Comparison of ENCODE assay signal across 9 cellular contexts in genomic region chr2:28868611-28869010, GRCh38. TPM values are rescaled to one million over a fixed set of nuclear protein-coding genes. Genes with fewer than 3 reads are reported as not detected.
DNase-seq lines count a peak whose midpoint lies in the region; ATAC-seq lines count a peak whose summit lies in the region.
"Had no signal": no experiment of that assay in that cellular context is flagged by ENCODE, and none has a peak within 500 bp of the region (broad histone marks: within the 10 kb centered on the region; RNA-seq: fewer than 3 reads in every experiment).

No MANE protein-coding gene starts in this region.

- intact Hi-C loops in head of caudate nucleus (cut with DNase I) = no loop called here

- no peak overlapping the region for H3K27ac ChIP-seq in iPS-18a (ENCODE audit: low read length)
- no peak overlapping the region for H3K27ac ChIP-seq in stomach smooth muscle (ENCODE audit: low read length)

- H3K36me3 ChIP-seq in iPS-18a (ENCODE audit: control insufficient read depth, low read depth, low read length) (peaks cover 11% of the 10 kb centered on the region), stomach smooth muscle (ENCODE audit: control insufficient read depth in 2 of 2, insufficient read depth in 2 of 2, low read length in 2 of 2) (peaks cover 3 to 9% of the 10 kb centered on the region in 2 donors)

- H3K4me3 ChIP-seq in iPS-18a (ENCODE audit: low read length) (peak overlapping the region; percentile 97), stomach smooth muscle (ENCODE audit: low read length in 2 of 2) (peak overlapping the region; percentile 95 to 99)

- peak overlapping the region; percentile 91 to 97 for H3K4me3 Mint-ChIP-seq in activated T-cell treated with anti-CD3 and anti-CD28 coated beads, Interleukin-2, amount 50 U/mL, for 72 hours
- H3K4me3 Mint-ChIP-seq in activated CD4-positive, alpha-beta memory T cell treated with anti-CD3 and anti-CD28 coated beads, Interleukin-2, amount 10 ng/mL, durations not matched to agents 7 days and 5 days = peak overlapping the region; percentile 50

- peak overlapping the region; percentile 50 for H3K27ac Mint-ChIP-seq in activated T-cell treated with anti-CD3 and anti-CD28 coated beads, Interleukin-2, amount 50 U/mL, for 72 hours
- no peak overlapping the region for H3K27ac Mint-ChIP-seq in activated CD4-positive, alpha-beta memory T cell treated with anti-CD3 and anti-CD28 coated beads, Interleukin-2, amount 10 ng/mL, durations not matched to agents 7 days and 5 days

- POLR2A ChIA-PET in activated CD4-positive, alpha-beta memory T cell treated with anti-CD3 and anti-CD28 coated beads, Interleukin-2, amount 10 ng/mL, durations not matched to agents 7 days and 5 days (lab: Charles Lee) = interaction anchor here (0.9 to 5.9 kb wide), 7 partner anchors 18 to 248 kb away, joined by 3 to 114 read pairs (median 12); partner anchors contain the start of gene WDR43

- H3K27me3 ChIP-seq in iPS-18a (ENCODE audit: control insufficient read depth, insufficient read depth, low read length) (peaks cover 6% of the 10 kb centered on the region), stomach smooth muscle (ENCODE audit: control insufficient read depth in 1 of 2, insufficient read depth in 2 of 2, low read length in 2 of 2) (no peaks in the 10 kb centered on the region)

- H3K4me1 Mint-ChIP-seq in activated T-cell treated with anti-CD3 and anti-CD28 coated beads, Interleukin-2, amount 50 U/mL, for 72 hours (ENCODE audit: low read depth) = peaks cover 58% of the 10 kb centered on the region
- peaks cover 42% of the 10 kb centered on the region for H3K4me1 Mint-ChIP-seq in activated CD4-positive, alpha-beta memory T cell treated with anti-CD3 and anti-CD28 coated beads, Interleukin-2, amount 10 ng/mL, durations not matched to agents 7 days and 5 days

- H3K9me3 ChIP-seq in iPS-18a (ENCODE audit: control insufficient read depth, low read depth, low read length) (no peaks in the 10 kb centered on the region), stomach smooth muscle (ENCODE audit: control insufficient read depth in 2 of 2, low read length in 2 of 2) (no peaks in the 10 kb centered on the region)

- CTCF ChIA-PET in activated CD4-positive, alpha-beta memory T cell treated with anti-CD3 and anti-CD28 coated beads, Interleukin-2, amount 10 ng/mL, durations not matched to agents 7 days and 5 days (lab: Charles Lee) = interaction anchor here (1.2 to 3.1 kb wide), 3 partner anchors 13 to 302 kb away, joined by 4 to 10 read pairs (median 8); no protein-coding TSS in a partner anchor

- no peak for DNase-seq in activated T-cell treated with anti-CD3 and anti-CD28 coated beads, Interleukin-2, amount 50 U/mL, for 72 hours
- no peak for DNase-seq in activated T-cell treated with anti-CD3 and anti-CD28 coated beads, Interleukin-2, amount 50 U/mL, for 1 hour
- DNase-seq in activated CD4-positive, alpha-beta memory T cell treated with anti-CD3 and anti-CD28 coated beads, Interleukin-2, amount 10 ng/mL, durations not matched to agents 7 days and 5 days = no peak
- DNase-seq in COLO668 (lab: John Stamatoyannopoulos, UW; ENCODE audit: unreplicated experiment) (no peak), 8988T (no peak), head of caudate nucleus (no peak)
- DNase-seq: NCI-H1092 had no signal

- H3K36me3 Mint-ChIP-seq in activated T-cell treated with anti-CD3 and anti-CD28 coated beads, Interleukin-2, amount 50 U/mL, for 72 hours (ENCODE audit: insufficient read depth in 2 of 2) = peaks cover 5 to 13% of the 10 kb centered on the region in 2 donors
- H3K36me3 Mint-ChIP-seq in activated CD4-positive, alpha-beta memory T cell treated with anti-CD3 and anti-CD28 coated beads, Interleukin-2, amount 10 ng/mL, durations not matched to agents 7 days and 5 days (ENCODE audit: low read depth) = peaks cover 19% of the 10 kb centered on the region

- no peaks in the 10 kb centered on the region for H3K4me1 ChIP-seq in iPS-18a (ENCODE audit: control insufficient read depth, low read depth, low read length)
- H3K4me1 ChIP-seq in stomach smooth muscle (ENCODE audit: control insufficient read depth, insufficient read depth, low read length) = peaks cover 11% of the 10 kb centered on the region

- no peaks in the 10 kb centered on the region for H3K27me3 Mint-ChIP-seq in activated T-cell treated with anti-CD3 and anti-CD28 coated beads, Interleukin-2, amount 50 U/mL, for 72 hours (ENCODE audit: low read depth)
- no peaks in the 10 kb centered on the region for H3K27me3 Mint-ChIP-seq in activated CD4-positive, alpha-beta memory T cell treated with anti-CD3 and anti-CD28 coated beads, Interleukin-2, amount 10 ng/mL, durations not matched to agents 7 days and 5 days

- H3K9me3 Mint-ChIP-seq in activated T-cell treated with anti-CD3 and anti-CD28 coated beads, Interleukin-2, amount 50 U/mL, for 72 hours = no peaks in the 10 kb centered on the region
- no peaks in the 10 kb centered on the region for H3K9me3 Mint-ChIP-seq in activated CD4-positive, alpha-beta memory T cell treated with anti-CD3 and anti-CD28 coated beads, Interleukin-2, amount 10 ng/mL, durations not matched to agents 7 days and 5 days

- H3K9ac ChIP-seq in iPS-18a (ENCODE audit: low read length) = no peak overlapping the region
- H3K9ac ChIP-seq in stomach smooth muscle (ENCODE audit: low read length in 2 of 2) = no peak overlapping the region

- ATAC-seq in activated T-cell treated with anti-CD3 and anti-CD28 coated beads, Interleukin-2, amount 50 U/mL, for 72 hours (replicated peaks in 1 of 2) = no peak

RNA-seq across cellular contexts. Expression of gene TRMT61B, which starts 1.5 kb away (rescaled TPM):
- total RNA-seq in activated T-cell treated with anti-CD3 and anti-CD28 coated beads, Interleukin-2, amount 50 U/mL, for 72 hours = 10 to 100 TPM; 18.5 to 20.5 TPM
- total RNA-seq in activated CD4-positive, alpha-beta memory T cell treated with anti-CD3 and anti-CD28 coated beads, Interleukin-2, amount 10 ng/mL, durations not matched to agents 7 days and 5 days = 10 to 100 TPM; 13.1 to 14.1 TPM

RNA-seq across cellular contexts. Expression of gene WDR43, which starts 25.9 kb away (rescaled TPM):
- total RNA-seq in activated T-cell treated with anti-CD3 and anti-CD28 coated beads, Interleukin-2, amount 50 U/mL, for 72 hours = 100 to 1,000 TPM in 1 of 2 donors, 10 to 100 TPM in 1; 75.0 to 110 TPM
- 10 to 100 TPM; 45.5 to 47.2 TPM for total RNA-seq in activated CD4-positive, alpha-beta memory T cell treated with anti-CD3 and anti-CD28 coated beads, Interleukin-2, amount 10 ng/mL, durations not matched to agents 7 days and 5 days

RNA-seq across cellular contexts. Expression of gene SPDYA, which starts 58.0 kb away (rescaled TPM):
- total RNA-seq in activated T-cell treated with anti-CD3 and anti-CD28 coated beads, Interleukin-2, amount 50 U/mL, for 72 hours = 1 to 10 TPM; 1.1 to 1.5 TPM
- total RNA-seq in activated CD4-positive, alpha-beta memory T cell treated with anti-CD3 and anti-CD28 coated beads, Interleukin-2, amount 10 ng/mL, durations not matched to agents 7 days and 5 days = 1 to 10 TPM in 1 of 2 experiments, under 1 TPM in 1; 0.93 to 1.2 TPM
